9 cellular contexts compared by ENCODE assay signal in the genomic region with DNA sequence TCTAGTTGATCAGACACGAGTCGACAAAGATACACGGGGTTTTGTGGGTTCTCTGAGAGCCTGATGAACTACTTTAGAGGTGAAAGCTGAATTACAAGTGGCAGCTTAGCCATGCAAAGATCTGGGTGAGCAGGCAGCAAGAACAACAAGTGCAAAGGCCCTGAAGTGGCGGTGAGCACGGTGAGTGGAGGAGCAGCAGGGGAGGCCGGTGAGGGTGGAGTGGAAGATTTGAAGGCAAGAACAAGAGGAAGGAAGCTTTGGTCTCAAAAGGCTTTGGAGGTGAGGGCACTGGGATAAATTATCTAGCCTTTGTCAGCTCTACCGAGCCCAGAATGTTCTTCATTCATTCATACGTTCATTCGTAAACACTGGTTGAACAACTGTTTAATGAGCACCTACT. TPM values are rescaled to one million over a fixed set of nuclear protein-coding genes. Genes with fewer than 3 reads are reported as not detected.
DNase-seq lines count a peak whose midpoint lies in the region; ATAC-seq and TF ChIP-seq lines count a peak whose summit lies in the region.
"Had no signal": no experiment of that assay in that cellular context is flagged by ENCODE, and none has a peak within 500 bp of the region (broad histone marks: within the 10 kb centered on the region; RNA-seq: fewer than 3 reads in every experiment).

No MANE protein-coding gene starts in this region.

- H3K4me3 ChIP-seq in A673 (ENCODE audit: low read depth, low read length, poor library complexity, severe bottlenecking) (peak overlapping the region; percentile 96), HUES48 (ENCODE audit: low read depth, low read length) (peak overlapping the region; percentile 82)

- H3K36me3 ChIP-seq in A673 (ENCODE audit: insufficient read depth, low read length, poor library complexity, severe bottlenecking) = peaks cover 8% of the 10 kb centered on the region
- H3K36me3 ChIP-seq in HUES48 (ENCODE audit: control insufficient read depth, insufficient read depth, low read length) = peaks cover 11% of the 10 kb centered on the region

- H3K9me3 ChIP-seq in A673 (ENCODE audit: low read depth, low read length, poor library complexity, severe bottlenecking) (no peaks in the 10 kb centered on the region), HUES48 (ENCODE audit: control insufficient read depth, insufficient read depth, low read length) (no peaks in the 10 kb centered on the region)

- no peak overlapping the region for H3K9ac ChIP-seq in HUES48 (ENCODE audit: low read depth, low read length)

- peaks cover 49% of the 10 kb centered on the region for H3K36me3 Mint-ChIP-seq in brain
- peaks cover 24% of the 10 kb centered on the region for H3K36me3 Mint-ChIP-seq in mesothelial cell of epicardium

- DNase-seq in A673 (ENCODE audit: low spot score) (no peak), mesothelial cell of epicardium (ENCODE audit: low spot score in 2 of 2, unreplicated experiment in 2 of 2) (no peak), AML-193 (lab: John Stamatoyannopoulos, UW) (no peak)
- DNase-seq in effector CD8-positive, alpha-beta T cell (lab: John Stamatoyannopoulos, UW) = no peak
- DNase-seq: cortex of kidney had no signal

- no peak for ATAC-seq in HG03457 (IDR thresholded peaks at IDR 0.05; ENCODE audit: unreplicated experiment)
- no peak for ATAC-seq in HG03521 (IDR thresholded peaks at IDR 0.05; ENCODE audit: unreplicated experiment)

- POLR2A ChIA-PET in A673 (lab: Charles Lee; ENCODE audit: low non-redundant PET) = interaction anchor here (0.6 kb wide), 1 partner anchor 34 kb away, joined by 3 read pairs; no protein-coding TSS in a partner anchor

- no peak for TF ChIP-seq CTCF in A673 (conservative IDR thresholded peaks at IDR 0.05; ENCODE audit: low read depth, low read length)
- no peak for TF ChIP-seq CTCF in brain (conservative IDR thresholded peaks at IDR 0.05)
- TF ChIP-seq CTCF in mesothelial cell of epicardium (IDR thresholded peaks at IDR 0.05; ENCODE audit: unreplicated experiment) = no peak

- H3K4me1 Mint-ChIP-seq in brain (peaks cover 63% of the 10 kb centered on the region), mesothelial cell of epicardium (peaks cover 21% of the 10 kb centered on the region)

- CTCF ChIA-PET in A673 (lab: Charles Lee) = interaction anchor here (0.7 to 2.5 kb wide), 5 partner anchors 17 to 92 kb away, joined by 3 to 6 read pairs (median 5); partner anchors contain the start of genes ZNF579 and ZNF784

- H3K4me1 ChIP-seq in A673 (ENCODE audit: insufficient read depth, low read length, poor library complexity, severe bottlenecking) (peaks cover 14% of the 10 kb centered on the region), HUES48 (ENCODE audit: control insufficient read depth, insufficient read depth, low read length) (peaks cover 7% of the 10 kb centered on the region)

- H3K27me3 Mint-ChIP-seq in brain = peaks cover 4% of the 10 kb centered on the region
- no peaks in the 10 kb centered on the region for H3K27me3 Mint-ChIP-seq in mesothelial cell of epicardium (ENCODE audit: low read depth)

- intact Hi-C loops in A673 (cut with micrococcal nuclease; ENCODE audit: unreplicated experiment) = loop anchor here (1.0 to 5.0 kb wide), 2 partner anchors 90 to 145 kb away; partner anchors contain the start of genes C19orf85 and ISOC2

- H3K27ac ChIP-seq in A673 (ENCODE audit: low read depth, low read length, poor library complexity, severe bottlenecking) = peak overlapping the region; percentile 93
- peak overlapping the region; percentile 95 for H3K27ac ChIP-seq in HUES48 (ENCODE audit: low read depth, low read length)

- H3K27me3 ChIP-seq in A673 (replicated peaks; ENCODE audit: insufficient read depth, low read depth, low read length, poor library complexity) (no peaks in the 10 kb centered on the region), HUES48 (ENCODE audit: control insufficient read depth, insufficient read depth, low read length) (no peaks in the 10 kb centered on the region)

- TSS peak; percentile 34 for BruUV-seq in A673 (replicated peaks; lab: Mats Ljungman, UMichigan)

- H3K27ac Mint-ChIP-seq in brain (peak overlapping the region; percentile 98 to 100 (median 98)), mesothelial cell of epicardium (peak overlapping the region; percentile 98)

- H3K9me3 Mint-ChIP-seq in brain (peaks cover 0 to 8% (median 4%) of the 10 kb centered on the region in 5 experiments), mesothelial cell of epicardium (no peaks in the 10 kb centered on the region)

- H3K4me3 Mint-ChIP-seq in brain (peak overlapping the region; percentile 94 to 99 (median 99)), mesothelial cell of epicardium (peak overlapping the region; percentile 91)

RNA-seq across cellular contexts. Expression of gene ZNF865, which starts 1.4 kb away (rescaled TPM):
- 16.1 and 17.1 TPM in 2 replicates for total RNA-seq in A673 (2021)
- 10.4 TPM for polyA plus RNA-seq in brain (ENCODE audit: insufficient read depth, low read depth, low replicate concordance)
- 18.7 to 21.4 TPM (median 21.2 TPM) in 3 replicates for total RNA-seq in mesothelial cell of epicardium

RNA-seq across cellular contexts. Expression of gene ZNF524, which starts 6.7 kb away (rescaled TPM):
- total RNA-seq in A673 (2021) = 6.3 and 7.5 TPM in 2 replicates
- polyA plus RNA-seq in brain (ENCODE audit: insufficient read depth, low read depth, low replicate concordance) = 20.5 TPM
- 5.3 to 7.4 TPM (median 5.7 TPM) in 3 replicates for total RNA-seq in mesothelial cell of epicardium

RNA-seq across cellular contexts. Expression of gene FIZ1, which starts 7.5 kb away (rescaled TPM):
- 27.8 and 29.3 TPM in 2 replicates for total RNA-seq in A673 (2021)
- polyA plus RNA-seq in brain (ENCODE audit: insufficient read depth, low read depth, low replicate concordance) = 30.5 TPM
- total RNA-seq in mesothelial cell of epicardium = 31.3 to 31.7 TPM (median 31.6 TPM) in 3 replicates

RNA-seq across cellular contexts. Expression of gene ZNF784, which starts 17.5 kb away (rescaled TPM):
- total RNA-seq in A673 (2021) (6.8 and 7.1 TPM in 2 replicates), mesothelial cell of epicardium (12.8 to 13.7 TPM (median 12.9 TPM) in 3 replicates)
- 5.8 TPM for polyA plus RNA-seq in brain (ENCODE audit: insufficient read depth, low read depth, low replicate concordance)

RNA-seq across cellular contexts. Expression of gene ZNF579, which starts 26.2 kb away (rescaled TPM):
- 27.4 and 27.5 TPM in 2 replicates for total RNA-seq in A673 (2021)
- polyA plus RNA-seq in brain (ENCODE audit: insufficient read depth, low read depth, low replicate concordance) = 16.2 TPM
- total RNA-seq in mesothelial cell of epicardium = 35.0 to 35.2 TPM (median 35.1 TPM) in 3 replicates
